Comparison of ENCODE assay signal across 30 cellular contexts in genomic region chr2:148860037-148860436, GRCh38.
"Had no signal": no experiment of that assay in that cellular context is flagged by ENCODE, and none has a peak within 500 bp of the region (broad histone marks: within the 10 kb centered on the region; RNA-seq: fewer than 3 reads in every experiment).

No MANE protein-coding gene starts in this region.

- H3K4me3 Mint-ChIP-seq: activated CD4-positive, alpha-beta memory T cell treated with anti-CD3 and anti-CD28 coated beads, Interleukin-2, amount 10 ng/mL, durations not matched to agents 7 days and 5 days; activated CD4-positive, alpha-beta T cell treated with anti-CD3 and anti-CD28 coated beads, Interleukin-2, amount 10 ng/mL, durations not matched to agents 24 days and 14 days; activated naive CD4-positive, alpha-beta T cell treated with anti-CD3 and anti-CD28 coated beads, Interleukin-2, amount 50 U/mL, for 24 hours; activated naive CD8-positive, alpha-beta T cell treated with anti-CD3 and anti-CD28 coated beads, Interleukin-2, amount 50 U/mL, for 24 hours; activated T-cell treated with anti-CD3 and anti-CD28 coated beads, Interleukin-2, amount 50 U/mL, for 24 hours; effector memory CD8-positive, alpha-beta T cell; immature natural killer cell; memory B cell; naive thymus-derived CD8-positive, alpha-beta T cell; neural progenitor cell; T-helper 1 cell treated with Interleukin-12 subunit alpha and Interleukin-12 subunit beta and Interleukin-4 antibody, amounts not matched to agents 30 μg/mL and 1 μg/mL, for 36 hours had no signal

- H3K36me3 Mint-ChIP-seq: activated naive CD4-positive, alpha-beta T cell treated with anti-CD3 and anti-CD28 coated beads, Interleukin-2, amount 50 U/mL, for 24 hours; immature natural killer cell; memory B cell; naive thymus-derived CD8-positive, alpha-beta T cell; neural progenitor cell had no signal

- H3K27me3 Mint-ChIP-seq: activated naive CD4-positive, alpha-beta T cell treated with anti-CD3 and anti-CD28 coated beads, Interleukin-2, amount 50 U/mL, for 24 hours had no signal

- H3K4me1 Mint-ChIP-seq: activated CD4-positive, alpha-beta memory T cell treated with anti-CD3 and anti-CD28 coated beads, Interleukin-2, amount 10 ng/mL, durations not matched to agents 7 days and 5 days; activated CD4-positive, alpha-beta T cell treated with anti-CD3 and anti-CD28 coated beads, Interleukin-2, amount 10 ng/mL, durations not matched to agents 24 days and 14 days; activated naive CD4-positive, alpha-beta T cell treated with anti-CD3 and anti-CD28 coated beads, Interleukin-2, amount 50 U/mL, for 24 hours; activated naive CD8-positive, alpha-beta T cell treated with anti-CD3 and anti-CD28 coated beads, Interleukin-2, amount 50 U/mL, for 24 hours; immature natural killer cell; naive thymus-derived CD8-positive, alpha-beta T cell had no signal

- ATAC-seq: activated naive CD8-positive, alpha-beta T cell treated with anti-CD3 and anti-CD28 coated beads, Interleukin-2, amount 50 U/mL, for 24 hours; body of pancreas; effector memory CD8-positive, alpha-beta T cell; left colon; naive thymus-derived CD8-positive, alpha-beta T cell; psoas muscle had no signal

- H3K27ac Mint-ChIP-seq: activated CD4-positive, alpha-beta memory T cell treated with anti-CD3 and anti-CD28 coated beads, Interleukin-2, amount 10 ng/mL, durations not matched to agents 7 days and 5 days; activated CD4-positive, alpha-beta T cell treated with anti-CD3 and anti-CD28 coated beads, Interleukin-2, amount 10 ng/mL, durations not matched to agents 24 days and 14 days; activated naive CD4-positive, alpha-beta T cell treated with anti-CD3 and anti-CD28 coated beads, Interleukin-2, amount 50 U/mL, for 24 hours; activated naive CD8-positive, alpha-beta T cell treated with anti-CD3 and anti-CD28 coated beads, Interleukin-2, amount 50 U/mL, for 24 hours; activated T-cell treated with anti-CD3 and anti-CD28 coated beads, Interleukin-2, amount 50 U/mL, for 24 hours; effector memory CD8-positive, alpha-beta T cell; immature natural killer cell; memory B cell; neural progenitor cell; T-helper 1 cell treated with Interleukin-12 subunit alpha and Interleukin-12 subunit beta and Interleukin-4 antibody, amounts not matched to agents 30 μg/mL and 1 μg/mL, for 36 hours had no signal

- H3K9me3 Mint-ChIP-seq: activated CD4-positive, alpha-beta memory T cell treated with anti-CD3 and anti-CD28 coated beads, Interleukin-2, amount 10 ng/mL, durations not matched to agents 7 days and 5 days; activated CD4-positive, alpha-beta T cell treated with anti-CD3 and anti-CD28 coated beads, Interleukin-2, amount 10 ng/mL, durations not matched to agents 24 days and 14 days; activated naive CD4-positive, alpha-beta T cell treated with anti-CD3 and anti-CD28 coated beads, Interleukin-2, amount 50 U/mL, for 24 hours; activated naive CD8-positive, alpha-beta T cell treated with anti-CD3 and anti-CD28 coated beads, Interleukin-2, amount 50 U/mL, for 24 hours; activated T-cell treated with anti-CD3 and anti-CD28 coated beads, Interleukin-2, amount 50 U/mL, for 24 hours; effector memory CD8-positive, alpha-beta T cell; immature natural killer cell; memory B cell; naive thymus-derived CD8-positive, alpha-beta T cell; neural progenitor cell; T-helper 1 cell treated with Interleukin-12 subunit alpha and Interleukin-12 subunit beta and Interleukin-4 antibody, amounts not matched to agents 30 μg/mL and 1 μg/mL, for 36 hours had no signal

- DNase-seq: activated CD4-positive, alpha-beta memory T cell treated with anti-CD3 and anti-CD28 coated beads, Interleukin-2, amount 10 ng/mL, durations not matched to agents 7 days and 5 days; activated CD4-positive, alpha-beta T cell treated with anti-CD3 and anti-CD28 coated beads, Interleukin-2, amount 10 ng/mL, durations not matched to agents 24 days and 14 days; activated CD4-positive, CD25-positive, alpha-beta regulatory T cell treated with anti-CD3 and anti-CD28 coated beads, Interleukin-2, amount 50 U/mL, for 72 hours; activated CD8-positive, alpha-beta memory T cell treated with anti-CD3 and anti-CD28 coated beads, Interleukin-2, amount 50 U/mL, for 48 hours; activated gamma-delta T cell treated with Interleukin-2 at 50 U/mL for 16 hours; activated naive CD8-positive, alpha-beta T cell treated with anti-CD3 and anti-CD28 coated beads, Interleukin-2, amount 50 U/mL, for 24 hours; activated T-cell treated with anti-CD3 and anti-CD28 coated beads, Interleukin-2, amount 50 U/mL, for 24 hours; amygdala; body of pancreas; effector memory CD8-positive, alpha-beta T cell; erythroblast; foreskin fibroblast; head of caudate nucleus; hypothalamus; immature natural killer cell; kidney; left colon; midbrain; naive thymus-derived CD8-positive, alpha-beta T cell; occipital lobe; psoas muscle; spleen; stimulated activated naive CD4-positive, alpha-beta T cell treated with Interleukin-2 at 50 U/mL for 16 hours had no signal

- H3K4me3 ChIP-seq: body of pancreas, coronary artery, neural progenitor cell, psoas muscle, right atrium auricular region, spleen, tibial nerve had no signal
